In the genomic region with DNA sequence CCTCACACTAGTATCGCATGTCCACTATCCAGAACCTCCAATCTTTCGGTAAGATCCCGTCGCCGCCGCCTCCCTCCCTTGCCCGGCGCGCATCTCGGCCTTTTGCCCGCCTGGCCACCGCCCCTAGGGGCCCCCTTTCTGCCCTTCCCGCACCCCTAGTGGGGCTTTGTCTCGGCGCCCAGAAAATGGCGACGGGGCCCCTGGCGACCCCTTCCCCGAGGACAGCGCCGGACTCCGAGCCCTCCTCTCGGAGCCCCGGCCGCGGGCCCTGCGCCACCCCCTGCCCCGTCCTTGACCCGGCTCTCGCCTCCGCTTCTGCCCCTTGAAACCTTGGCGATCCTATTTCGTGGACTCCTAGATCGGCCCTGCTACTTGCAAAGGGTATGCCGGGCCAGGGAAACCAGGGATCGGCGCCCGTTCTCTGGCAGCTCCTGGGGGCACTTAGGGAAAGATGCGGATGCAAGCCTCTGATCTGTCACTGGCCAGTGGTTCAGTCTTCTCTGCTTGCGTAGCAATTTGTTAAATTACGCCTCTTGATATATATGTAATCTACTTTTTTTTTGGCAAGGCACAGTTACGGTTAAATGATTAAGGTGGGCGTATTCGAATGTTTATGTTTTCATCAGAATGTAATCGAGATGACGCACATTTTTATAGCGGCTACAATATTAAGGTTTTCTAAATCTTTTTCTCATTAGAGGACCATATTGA, we compare ENCODE assay signal across 8 cellular contexts. TPM values are rescaled to one million over a fixed set of nuclear protein-coding genes. Genes with fewer than 3 reads are reported as not detected.
DNase-seq lines count a peak whose midpoint lies in the region; ATAC-seq and TF ChIP-seq lines count a peak whose summit lies in the region.

No MANE protein-coding gene starts in this region.

- in situ Hi-C loops in GM13976 (cut with MboI; ENCODE audit: low sequenced_read_pairs, unreplicated experiment), result no loop called here

- DNase-seq in 8988T, result peak; percentile 21
- DNase-seq in GM13976 (ENCODE audit: low spot score), result peak; percentile 59
- DNase-seq in ascending aorta (ENCODE audit: low spot score in 2 of 2), result peak in 1 of 2 donors; percentile 74
- peak in 2 of 3 donors; percentile 58 to 79 for DNase-seq in right cardiac atrium
- no peak for DNase-seq in prostate gland (ENCODE audit: low spot score)
- DNase-seq in mesenteric fat pad (ENCODE audit: low spot score), result no peak

- H3K79me2 ChIP-seq in OCI-LY1 (ENCODE audit: insufficient read depth, low read length), result peaks cover 11% of the 10 kb centered on the region; the same call in 1 of the 2 replicates

- TF ChIP-seq CTCF in GM13976 (IDR thresholded peaks at IDR 0.05; ENCODE audit: borderline replicate concordance, control extremely low read depth, extremely low read depth, insufficient read depth, missing control alignments) (no peak), OCI-LY1 (IDR thresholded peaks at IDR 0.05; ENCODE audit: low read length) (no peak), ascending aorta (IDR thresholded peaks at IDR 0.05) (no peak), prostate gland (IDR thresholded peaks at IDR 0.05) (no peak)

- H3K4me3 ChIP-seq in OCI-LY1 (ENCODE audit: low read depth, low read length, poor library complexity, severe bottlenecking) (peak overlapping the region; percentile 96), ascending aorta (peak overlapping the region; percentile 74), right cardiac atrium (ENCODE audit: low read length) (peak overlapping the region; percentile 72), prostate gland (peak overlapping the region; percentile 75 to 76)

- intact Hi-C loops in ascending aorta (cut with DNase I) (loop anchor here (1.0 to 10.0 kb wide), 8 partner anchors 143 to 1858 kb away; partner anchors contain the start of genes ACVR2B, CTNNB1, SLC25A38 and ULK4), right cardiac atrium (cut with DNase I) (loop anchor here in 1 of 4 donors (5.0 kb wide), 1 partner anchor 593 kb away; no protein-coding TSS in a partner anchor), prostate gland (cut with DNase I) (loop anchor here (1.0 to 5.0 kb wide), 2 partner anchors 143 to 903 kb away; partner anchors contain the start of gene RPSA)

- H3K9me2 ChIP-seq in OCI-LY1 (ENCODE audit: low read depth, low read length), result no peaks in the 10 kb centered on the region

- no peaks in the 10 kb centered on the region for H3F3A ChIP-seq in OCI-LY1 (ENCODE audit: insufficient read depth, low read length)

- H3K4me1 ChIP-seq in OCI-LY1 (ENCODE audit: insufficient read depth, low read length, severe bottlenecking), result peaks cover 27% of the 10 kb centered on the region
- peaks cover 4 to 19% of the 10 kb centered on the region in 2 donors for H3K4me1 ChIP-seq in ascending aorta
- H3K4me1 ChIP-seq in right cardiac atrium (ENCODE audit: control insufficient read depth, insufficient read depth, low read length), result peaks cover 10% of the 10 kb centered on the region
- peaks cover 6% of the 10 kb centered on the region for H3K4me1 ChIP-seq in prostate gland (replicated peaks)

- no peak for TF ChIP-seq POLR2A in prostate gland (IDR thresholded peaks at IDR 0.05)

- peak overlapping the region; percentile 44; the same call in 1 of the 2 replicates for H2AFZ ChIP-seq in OCI-LY1 (ENCODE audit: low read length)

- H3K27ac ChIP-seq in OCI-LY1 (ENCODE audit: low read depth, low read length, poor library complexity, severe bottlenecking), result peak overlapping the region; percentile 57
- peak overlapping the region; percentile 84 to 97 for H3K27ac ChIP-seq in ascending aorta
- peak overlapping the region; percentile 97 for H3K27ac ChIP-seq in right cardiac atrium (ENCODE audit: low read length)
- H3K27ac ChIP-seq in prostate gland, result peak overlapping the region; percentile 82 to 85

- H4K20me1 ChIP-seq in OCI-LY1 (ENCODE audit: insufficient read depth, low read length), result no peaks in the 10 kb centered on the region

- H3K9ac ChIP-seq in OCI-LY1 (ENCODE audit: low read length), result peak overlapping the region; percentile 98

- ATAC-seq in HG02870 (IDR thresholded peaks at IDR 0.05; ENCODE audit: unreplicated experiment) (peak; percentile 22), right cardiac atrium (peak; percentile 42 to 55)

- peak overlapping the region; percentile 92 for H3K4me2 ChIP-seq in OCI-LY1 (ENCODE audit: low read length)

- no peaks in the 10 kb centered on the region for H3K27me3 ChIP-seq in OCI-LY1 (ENCODE audit: insufficient read depth, low read length)
- H3K27me3 ChIP-seq in ascending aorta, result no peaks in the 10 kb centered on the region
- no peaks in the 10 kb centered on the region for H3K27me3 ChIP-seq in right cardiac atrium (ENCODE audit: control insufficient read depth, insufficient read depth)
- H3K27me3 ChIP-seq in prostate gland (replicated peaks; ENCODE audit: insufficient read depth), result no peaks in the 10 kb centered on the region

- H3K9me3 ChIP-seq in OCI-LY1 (ENCODE audit: low read length), result no peaks in the 10 kb centered on the region
- no peaks in the 10 kb centered on the region for H3K9me3 ChIP-seq in ascending aorta
- H3K9me3 ChIP-seq in right cardiac atrium (ENCODE audit: control insufficient read depth, low read length), result no peaks in the 10 kb centered on the region
- no peaks in the 10 kb centered on the region for H3K9me3 ChIP-seq in prostate gland

- under 1% methylated on average over 47 of the region's 47 CpGs for whole genome bisulfite sequencing in right cardiac atrium
- under 1% methylated on average over 41 of the region's 47 CpGs for WGBS in prostate gland

- H3K36me3 ChIP-seq in OCI-LY1 (ENCODE audit: insufficient read depth, low read length) (peaks cover 35% of the 10 kb centered on the region), ascending aorta (peaks cover 10 to 37% of the 10 kb centered on the region in 2 donors), prostate gland (no peaks in the 10 kb centered on the region)

RNA-seq across cellular contexts. Expression of gene EIF1B, which starts 0.6 kb away (rescaled TPM):
- total RNA-seq in ascending aorta (21.7 TPM), right cardiac atrium (100 to 1,000 TPM; 186 to 284 (median 246) TPM), prostate gland (10 to 100 TPM; 26.5 to 29.4 TPM), mesenteric fat pad (79.5 TPM)
- 367 TPM for polyA plus RNA-seq in right cardiac atrium

Comparison
In these comparisons a context has a peak if more than half of its experiments do, and no peak if none do; other contexts are left out.
1. DNase-seq: peak in 8988T (single experiment), GM13976 (single experiment) and right cardiac atrium (2 of 3); none in prostate gland (single experiment) and mesenteric fat pad (single experiment).
2. Peak in every context shown above with its lines, with median percentiles within 50 percentile points of each other: H3K27ac ChIP-seq and H3K4me3 ChIP-seq.